In the genomic region with DNA sequence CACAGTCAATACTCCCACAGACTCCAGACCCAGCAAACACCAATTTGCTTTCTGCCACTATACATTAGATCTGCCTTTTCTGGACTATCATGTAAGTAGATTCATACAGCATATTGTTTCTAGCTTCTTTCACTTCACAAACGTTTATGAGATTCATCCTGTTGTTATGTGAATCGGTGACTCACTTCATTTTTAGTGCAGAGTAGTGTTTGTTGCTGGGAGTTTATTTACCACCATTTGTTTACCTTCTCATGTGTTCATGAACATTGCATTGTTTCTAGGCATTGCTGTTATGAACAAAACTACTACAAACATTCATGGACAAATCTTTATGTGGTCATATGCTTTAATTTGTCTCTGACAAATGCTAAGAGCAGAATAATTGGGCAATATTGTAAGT, we compare ENCODE assay signal across 16 cellular contexts.
DNase-seq lines count a peak whose midpoint lies in the region; ATAC-seq and FAIRE-seq lines count a peak whose summit lies in the region.
"Had no signal": no experiment of that assay in that cellular context is flagged by ENCODE, and none has a peak within 500 bp of the region (broad histone marks: within the 10 kb centered on the region; RNA-seq: fewer than 3 reads in every experiment).

No MANE protein-coding gene starts in this region.

- H2BK15ac ChIP-seq in mesenchymal stem cell (ENCODE audit: low read depth, poor library complexity, severe bottlenecking) = no peak overlapping the region

- no peak overlapping the region for H2BK12ac ChIP-seq in mesenchymal stem cell (ENCODE audit: low read length in 2 of 2)

- H3K36me3 ChIP-seq in adipocyte (ENCODE audit: control insufficient read depth, insufficient read depth, low read length, severe bottlenecking) = no peaks in the 10 kb centered on the region
- no peaks in the 10 kb centered on the region for H3K36me3 ChIP-seq in mesenchymal stem cell (ENCODE audit: control insufficient read depth in 1 of 2, insufficient read depth in 2 of 2, low read depth in 1 of 2, low read length in 2 of 2)
- H3K36me3 ChIP-seq: BE2C had no signal

- 80% methylated on average over 1 of the region's 2 CpGs for WGBS in mesenchymal stem cell

- H3K23ac ChIP-seq in mesenchymal stem cell (ENCODE audit: low read length in 2 of 2) = no peak overlapping the region

- H4K8ac ChIP-seq in mesenchymal stem cell (ENCODE audit: low read length) = no peak overlapping the region

- H3K4me2 ChIP-seq in mesenchymal stem cell (ENCODE audit: low read length, poor library complexity, severe bottlenecking) = no peak overlapping the region

- no peak for FAIRE-seq in frontal cortex (lab: Jason Lieb, UNC)
- FAIRE-seq: A204.1, GM19239, K562 had no signal

- no peak overlapping the region for H3K27ac ChIP-seq in mesenchymal stem cell (ENCODE audit: low read length, poor library complexity, severe bottlenecking)
- H3K27ac ChIP-seq: C4-2B had no signal

- H2AK5ac ChIP-seq in mesenchymal stem cell (ENCODE audit: low read length, severe bottlenecking) = no peak overlapping the region

- DNase-seq in GM04503 (ENCODE audit: low read depth) (peak; percentile 7), LHCN-M2 (ENCODE audit: low read depth) (peak; percentile 8), adipocyte (ENCODE audit: low read depth) (peak; percentile 13), mesenchymal stem cell (peak; percentile 24), frontal cortex (ENCODE audit: low spot score in 2 of 2) (no peak), occipital lobe (lab: John Stamatoyannopoulos, UW) (no peak)
- DNase-seq: BE2C; CD4-positive, alpha-beta memory T cell; DND-41; GF-D8; HCEC 1CT had no signal

- no peak overlapping the region for H3K18ac ChIP-seq in mesenchymal stem cell (ENCODE audit: low read depth in 1 of 2, low read length in 2 of 2)

- H3K9ac ChIP-seq in adipocyte (ENCODE audit: low read length) = no peak overlapping the region
- H3K9ac ChIP-seq in mesenchymal stem cell (ENCODE audit: low read length) = no peak overlapping the region

- no peaks in the 10 kb centered on the region for H3K4me1 ChIP-seq in adipocyte (ENCODE audit: control insufficient read depth, insufficient read depth, low read length)
- H3K4me1 ChIP-seq in mesenchymal stem cell (ENCODE audit: control insufficient read depth, insufficient read depth, low read depth, low read length) = peaks cover 12% of the 10 kb centered on the region
- H3K4me1 ChIP-seq: BE2C had no signal

- H3K9me3 ChIP-seq in adipocyte (ENCODE audit: control insufficient read depth, low read length) (peaks cover 3% of the 10 kb centered on the region), mesenchymal stem cell (ENCODE audit: control insufficient read depth, low read length) (no peaks in the 10 kb centered on the region)
- H3K9me3 ChIP-seq: BE2C had no signal

- no peak overlapping the region for H2BK120ac ChIP-seq in mesenchymal stem cell (ENCODE audit: low read depth, low read length)

- no peak overlapping the region for H3K14ac ChIP-seq in mesenchymal stem cell (ENCODE audit: low read length in 2 of 2)

- H2BK5ac ChIP-seq in mesenchymal stem cell (ENCODE audit: low read depth, low read length, poor library complexity, severe bottlenecking) = no peak overlapping the region

- H3K27me3 ChIP-seq in adipocyte (replicated peaks; ENCODE audit: control insufficient read depth, insufficient read depth, low read length) (peaks cover 21% of the 10 kb centered on the region), mesenchymal stem cell (ENCODE audit: control insufficient read depth in 1 of 2, insufficient read depth in 1 of 2, low read length in 2 of 2) (peaks cover 20 to 32% of the 10 kb centered on the region in 2 experiments)
- H3K27me3 ChIP-seq: BE2C had no signal

- no peak overlapping the region for H4K91ac ChIP-seq in mesenchymal stem cell (ENCODE audit: low read length)

- H3K79me1 ChIP-seq in mesenchymal stem cell (replicated peaks; ENCODE audit: low read length, poor library complexity, severe bottlenecking) = no peaks in the 10 kb centered on the region

- H3K4me3 ChIP-seq in adipocyte (ENCODE audit: low read length) (no peak overlapping the region), mesenchymal stem cell (ENCODE audit: insufficient read depth in 1 of 2, low read depth in 1 of 2, low read length in 2 of 2) (no peak overlapping the region)
- H3K4me3 ChIP-seq: K562 had no signal

- no peak overlapping the region for H3K4ac ChIP-seq in mesenchymal stem cell (ENCODE audit: low read depth in 1 of 2, low read length in 2 of 2)

- no peak overlapping the region for H2AFZ ChIP-seq in mesenchymal stem cell (ENCODE audit: low read depth, low read length)

- ATAC-seq in HG03342 (IDR thresholded peaks at IDR 0.05; ENCODE audit: unreplicated experiment) = no peak
- ATAC-seq: K562 had no signal

Comparison
In these comparisons a context has a peak if more than half of its experiments do, and no peak if none do; other contexts are left out.
1. DNase-seq: peak in GM04503 (single experiment), LHCN-M2 (single experiment), adipocyte (single experiment) and mesenchymal stem cell (single experiment); none in frontal cortex (0 of 2) and occipital lobe (single experiment).